Comparison of ENCODE assay signal across 1 cellular context in the genomic region with DNA sequence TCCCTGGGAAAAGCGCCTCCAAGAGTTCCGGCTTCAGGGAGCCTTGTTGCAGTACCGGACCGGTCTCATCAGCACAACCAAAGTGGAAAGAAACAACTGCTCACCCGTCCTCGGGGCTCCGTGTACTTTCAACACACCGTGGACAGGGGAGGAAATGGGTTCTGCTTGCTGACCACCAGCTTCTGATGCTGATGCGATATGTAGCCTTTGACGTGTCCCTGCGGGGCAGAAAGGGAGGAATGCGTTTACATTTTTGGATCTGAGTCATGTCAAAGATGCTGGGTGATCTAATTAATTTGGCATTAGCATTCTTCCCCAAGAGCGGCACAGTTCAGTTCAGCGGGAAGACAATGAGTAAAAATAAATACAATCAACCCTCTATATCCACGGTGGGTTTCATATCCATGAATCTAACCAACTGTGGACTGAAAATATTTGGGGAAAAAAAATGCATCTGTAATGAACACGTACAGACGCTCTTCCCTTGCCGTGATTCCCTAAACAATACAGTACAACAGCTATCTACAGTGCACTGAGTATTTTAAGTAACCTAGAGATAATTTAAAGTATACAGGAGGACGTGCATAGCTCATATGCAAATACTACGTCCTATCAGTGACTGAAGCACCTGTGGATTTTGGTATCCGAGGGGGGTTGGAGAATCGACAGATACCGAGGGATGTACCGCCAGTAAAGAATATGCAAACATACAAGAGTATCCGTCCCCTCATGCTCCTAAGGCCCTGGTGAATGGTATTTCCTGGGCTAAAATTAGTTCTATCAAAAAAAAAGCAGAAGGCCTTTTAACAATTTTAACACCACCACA.
TF ChIP-seq lines count a peak whose summit lies in the region.

No MANE protein-coding gene starts in this region.

TF ChIP-seq in IMR-90, 13 proteins besides CTCF, POLR2A, EP300 and RAD21:
- TF ChIP-seq FOS (IDR thresholded peaks at IDR 0.05; ENCODE audit: low read depth, low read length) (peak; percentile 95), CEBPB (IDR thresholded peaks at IDR 0.05; ENCODE audit: low read depth, low read length) (peak; percentile 65), NFE2L2 (IDR thresholded peaks at IDR 0.05; ENCODE audit: low read depth, low read length) (no peak), MAFK (IDR thresholded peaks at IDR 0.05; ENCODE audit: low read depth, low read length) (peak; percentile 57; the same call in 1 of the 2 replicates), MXI1 (IDR thresholded peaks at IDR 0.05; ENCODE audit: borderline replicate concordance, low read depth, low read length) (0 out of 2 replicates have a peak, but pooled peaks have one; percentile 54), RFX5 (IDR thresholded peaks at IDR 0.05; ENCODE audit: low read depth, low read length) (no peak), CHD1 (IDR thresholded peaks at IDR 0.05; ENCODE audit: low read depth, low read length) (0 out of 2 replicates have a peak, but pooled peaks have one; percentile 73), MAZ (IDR thresholded peaks at IDR 0.05; ENCODE audit: borderline replicate concordance, low read depth, low read length) (peak; percentile 28; the same call in 1 of the 2 replicates), RCOR1 (IDR thresholded peaks at IDR 0.05; ENCODE audit: insufficient replicate concordance, low read length) (peak; percentile 75), SMC3 (IDR thresholded peaks at IDR 0.05; ENCODE audit: low read depth, low read length) (no peak; the same call in 1 of the 2 replicates), BHLHE40 (IDR thresholded peaks at IDR 0.05; ENCODE audit: low read depth, low read length) (peak; percentile 68)
- TF ChIP-seq, protein P1, sequence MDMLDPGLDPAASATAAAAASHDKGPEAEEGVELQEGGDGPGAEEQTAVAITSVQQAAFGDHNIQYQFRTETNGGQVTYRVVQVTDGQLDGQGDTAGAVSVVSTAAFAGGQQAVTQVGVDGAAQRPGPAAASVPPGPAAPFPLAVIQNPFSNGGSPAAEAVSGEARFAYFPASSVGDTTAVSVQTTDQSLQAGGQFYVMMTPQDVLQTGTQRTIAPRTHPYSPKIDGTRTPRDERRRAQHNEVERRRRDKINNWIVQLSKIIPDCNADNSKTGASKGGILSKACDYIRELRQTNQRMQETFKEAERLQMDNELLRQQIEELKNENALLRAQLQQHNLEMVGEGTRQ (IDR thresholded peaks at IDR 0.05; ENCODE audit: low read depth, low read length): no peak
TF ChIP-seq in IMR-90: peak in this region for 8.
